13 cellular contexts compared by ENCODE assay signal in genomic region chr2:8277921-8278571, GRCh38.
DNase-seq lines count a peak whose midpoint lies in the region; ATAC-seq and TF ChIP-seq lines count a peak whose summit lies in the region.
"Had no signal": no experiment of that assay in that cellular context is flagged by ENCODE, and none has a peak within 500 bp of the region (broad histone marks: within the 10 kb centered on the region; RNA-seq: fewer than 3 reads in every experiment).

No MANE protein-coding gene starts in this region.

- POLR2A ChIA-PET in HEK293T (lab: Yijun Ruan, JAX), result no interaction called here

- H3K27me3 ChIP-seq in adipocyte (replicated peaks; ENCODE audit: control insufficient read depth, insufficient read depth, low read length), result peaks cover 4% of the 10 kb centered on the region

- no peaks in the 10 kb centered on the region for H3K36me3 ChIP-seq in adipocyte (ENCODE audit: control insufficient read depth, insufficient read depth, low read length, severe bottlenecking)

- DNase-seq in adipocyte (ENCODE audit: low read depth) (no peak), omental fat pad (ENCODE audit: low spot score) (no peak), dedifferentiated amniotic fluid mesenchymal stem cell (ENCODE audit: extremely low spot score) (no peak), epidermal melanocyte (ENCODE audit: insufficient read length, low spot score) (no peak), HEK293T (ENCODE audit: extremely low spot score) (no peak)
- DNase-seq in activated CD4-positive, CD25-positive, alpha-beta regulatory T cell (lab: John Stamatoyannopoulos, UW), result no peak
- DNase-seq: activated T-cell treated with anti-CD3 and anti-CD28 coated beads, Interleukin-2, amount 50 U/mL, for 72 hours; CD4-positive, CD25-positive, alpha-beta regulatory T cell; foreskin fibroblast; NCI-H1105 treated with DMSO at 0.1 percent for 48 hours had no signal

- ATAC-seq in GM18909 (IDR thresholded peaks at IDR 0.05; ENCODE audit: poor library complexity, unreplicated experiment) (peak; percentile 55), HG02642 (IDR thresholded peaks at IDR 0.05; ENCODE audit: poor library complexity, unreplicated experiment) (peak; percentile 73), omental fat pad (ENCODE audit: low FRiP score) (peak; percentile 46)
- ATAC-seq: activated T-cell treated with anti-CD3 and anti-CD28 coated beads, Interleukin-2, amount 50 U/mL, for 72 hours had no signal

- no peak for TF ChIP-seq CTCF in omental fat pad (IDR thresholded peaks at IDR 0.05)

- H3K4me1 ChIP-seq in adipocyte (ENCODE audit: control insufficient read depth, insufficient read depth, low read length), result no peaks in the 10 kb centered on the region

- peaks cover 10% of the 10 kb centered on the region for H3K9me3 ChIP-seq in adipocyte (ENCODE audit: control insufficient read depth, low read length)

- CTCF ChIA-PET in HEK293T (lab: Yijun Ruan, JAX), result no interaction called here

- H3K9ac ChIP-seq in adipocyte (ENCODE audit: low read length), result peak overlapping the region; percentile 43

- H3K4me3 ChIP-seq in adipocyte (ENCODE audit: low read length), result peak overlapping the region; percentile 20
- H3K4me3 ChIP-seq: lung had no signal

TF ChIP-seq in HEK293T, 16 proteins besides CTCF, POLR2A, EP300 and RAD21:
- TF ChIP-seq ELF4 (IDR thresholded peaks at IDR 0.05) (no peak), BHLHE40 (IDR thresholded peaks at IDR 0.05; ENCODE audit: borderline replicate concordance) (no peak), FOXA1 (IDR thresholded peaks at IDR 0.05) (no peak), ARNT (IDR thresholded peaks at IDR 0.05) (no peak), SUZ12 (IDR thresholded peaks at IDR 0.05) (no peak), NFRKB (IDR thresholded peaks at IDR 0.05) (no peak), HDGF (IDR thresholded peaks at IDR 0.05; ENCODE audit: borderline replicate concordance) (no peak), CTBP1 (IDR thresholded peaks at IDR 0.05; ENCODE audit: borderline replicate concordance) (no peak), FOXM1 (IDR thresholded peaks at IDR 0.05; ENCODE audit: borderline replicate concordance) (no peak), FOXK2 (IDR thresholded peaks at IDR 0.05) (no peak), PKNOX1 (IDR thresholded peaks at IDR 0.05) (no peak), TARDBP (IDR thresholded peaks at IDR 0.05) (no peak), ZNF384 (IDR thresholded peaks at IDR 0.05) (no peak), SP1 (IDR thresholded peaks at IDR 0.05) (no peak), L3MBTL2 (conservative IDR thresholded peaks at IDR 0.05) (no peak), LEF1 (IDR thresholded peaks at IDR 0.05; ENCODE audit: borderline replicate concordance) (no peak)
